ENCODE assay signal across 8 cellular contexts in genomic region chr9:122159026-122159924, GRCh38. TPM values are rescaled to one million over a fixed set of nuclear protein-coding genes. Genes with fewer than 3 reads are reported as not detected.
DNase-seq lines count a peak whose midpoint lies in the region; ATAC-seq and TF ChIP-seq lines count a peak whose summit lies in the region.

Gene MORN5 (plus strand): TSS chr9:122159908. CDS start chr9:122159973, 65 bp downstream.
Gene NDUFA8 (minus strand): TSS chr9:122159779. CDS start chr9:122159677, 102 bp downstream.

- peaks cover 32% of the 10 kb centered on the region for H3K79me2 ChIP-seq in Loucy (ENCODE audit: insufficient read depth, low read length)

- H3K9ac ChIP-seq in ES-I3 (ENCODE audit: low read depth, low read length): peak within 1 kb of the TSS; percentile 82
- peak within 1 kb of the TSS; percentile 88 for H3K9ac ChIP-seq in Loucy (ENCODE audit: low read depth, low read length, poor library complexity, severe bottlenecking)

- H3K36me3 ChIP-seq in ES-I3 (ENCODE audit: insufficient read depth, low read length): no peaks in the 10 kb centered on the region
- H3K36me3 ChIP-seq in H7 (replicated peaks; ENCODE audit: control insufficient read depth, insufficient read depth, low read length): no peaks in the 10 kb centered on the region
- no peaks in the 10 kb centered on the region for H3K36me3 ChIP-seq in Loucy (ENCODE audit: insufficient read depth, low read length)
- H3K36me3 ChIP-seq in RWPE2 (ENCODE audit: low read depth): peaks cover 27% of the 10 kb centered on the region

- no peaks in the 10 kb centered on the region for H3F3A ChIP-seq in Loucy (ENCODE audit: low read depth)

- H3K27ac Mint-ChIP-seq in natural killer cell treated with Interleukin-12 subunit alpha and Interleukin-12 subunit beta and Interleukin-15 and Interleukin-18, amount 100 ng/mL, for 72 hours: peak within 1 kb of the TSS; percentile 79 to 91

- H3K9me2 ChIP-seq in Loucy (replicated peaks; ENCODE audit: low read depth, low read length): no peaks in the 10 kb centered on the region

- H3K27me3 Mint-ChIP-seq in natural killer cell treated with Interleukin-12 subunit alpha and Interleukin-12 subunit beta and Interleukin-15 and Interleukin-18, amount 100 ng/mL, for 72 hours: peaks cover 17 to 20% of the 10 kb centered on the region in 2 donors

- no peaks in the 10 kb centered on the region for H3K9me3 Mint-ChIP-seq in natural killer cell treated with Interleukin-12 subunit alpha and Interleukin-12 subunit beta and Interleukin-15 and Interleukin-18, amount 100 ng/mL, for 72 hours

- H3K36me3 Mint-ChIP-seq in natural killer cell treated with Interleukin-12 subunit alpha and Interleukin-12 subunit beta and Interleukin-15 and Interleukin-18, amount 100 ng/mL, for 72 hours: peaks cover 4% of the 10 kb centered on the region

- no peaks in the 10 kb centered on the region for H3K9me3 ChIP-seq in ES-I3 (ENCODE audit: control insufficient read depth, insufficient read depth, low read length)
- H3K9me3 ChIP-seq in Loucy (ENCODE audit: insufficient read depth, low read depth, low read length): 0 out of 2 replicates have a peak, but pooled peaks cover 5% of the 10 kb centered on the region
- no peaks in the 10 kb centered on the region for H3K9me3 ChIP-seq in RWPE2 (ENCODE audit: severe bottlenecking)

- peak within 1 kb of the TSS; percentile 80 for H3K4me2 ChIP-seq in Loucy (ENCODE audit: low read depth, low read length, poor library complexity, severe bottlenecking)

- H3K4me3 ChIP-seq in H7 (ENCODE audit: insufficient read depth, low read depth, low read length) (peak within 1 kb of the TSS; percentile 99), Loucy (ENCODE audit: low read length, poor library complexity, severe bottlenecking) (peak within 1 kb of the TSS; percentile 84), RWPE2 (ENCODE audit: severe bottlenecking) (peak within 1 kb of the TSS; percentile 92), fibroblast of the aortic adventitia (ENCODE audit: low read depth, low read length) (peak within 1 kb of the TSS; percentile 96)

- H2AFZ ChIP-seq in Loucy (ENCODE audit: low read length): peak within 1 kb of the TSS; percentile 61

- H3K27ac ChIP-seq in RWPE2 (ENCODE audit: poor library complexity, severe bottlenecking): peak within 1 kb of the TSS; percentile 13

- no peaks in the 10 kb centered on the region for H3K27me3 ChIP-seq in H7 (ENCODE audit: control insufficient read depth, insufficient read depth, low read length)
- H3K27me3 ChIP-seq in Loucy (ENCODE audit: insufficient read depth, low read length, poor library complexity, severe bottlenecking): no peaks in the 10 kb centered on the region
- no peaks in the 10 kb centered on the region for H3K27me3 ChIP-seq in RWPE2 (ENCODE audit: insufficient read depth, poor library complexity, severe bottlenecking)

- H3K4me1 ChIP-seq in ES-I3 (ENCODE audit: insufficient read depth, low read length) (no peaks in the 10 kb centered on the region), Loucy (ENCODE audit: insufficient read depth, low read length, poor library complexity, severe bottlenecking) (peaks cover 20% of the 10 kb centered on the region), RWPE2 (ENCODE audit: insufficient read depth, poor library complexity, severe bottlenecking) (peaks cover 11% of the 10 kb centered on the region)

- ATAC-seq in RWPE2 (ENCODE audit: low read depth): peak; percentile 93
- peak; percentile 97 to 98 for ATAC-seq in natural killer cell treated with Interleukin-12 subunit alpha and Interleukin-12 subunit beta and Interleukin-15 and Interleukin-18, amount 100 ng/mL, for 72 hours

- peak within 1 kb of the TSS; percentile 95 for H3K4me3 Mint-ChIP-seq in natural killer cell treated with Interleukin-12 subunit alpha and Interleukin-12 subunit beta and Interleukin-15 and Interleukin-18, amount 100 ng/mL, for 72 hours

- TF ChIP-seq CTCF in Loucy (conservative IDR thresholded peaks at IDR 0.05; ENCODE audit: low read length): no peak; the same call in 1 of the 2 replicates
- no peak for TF ChIP-seq CTCF in RWPE2 (IDR thresholded peaks at IDR 0.05; ENCODE audit: poor library complexity, severe bottlenecking)
- peak; percentile 41 for TF ChIP-seq CTCF in fibroblast of the aortic adventitia (IDR thresholded peaks at IDR 0.05; ENCODE audit: insufficient read depth, low read length)

- peak; percentile 98 for DNase-seq in H7
- peak; percentile 97 for DNase-seq in RWPE2 (ENCODE audit: low spot score)
- DNase-seq in activated effector memory CD4-positive, alpha-beta T cell treated with Interleukin-2 at 50 U/mL for 16 hours: peak; percentile 91
- peak; percentile 95 for DNase-seq in fibroblast of the aortic adventitia (ENCODE audit: low read depth)
- DNase-seq in natural killer cell treated with Interleukin-12 subunit alpha and Interleukin-12 subunit beta and Interleukin-15 and Interleukin-18, amount 100 ng/mL, for 72 hours (ENCODE audit: low spot score): peak; percentile 96
- peak; percentile 94 for DNase-seq in stimulated activated naive CD4-positive, alpha-beta T cell treated with Interleukin-2 at 50 U/mL for 16 hours (lab: John Stamatoyannopoulos, UW)

- H3K4me1 Mint-ChIP-seq in natural killer cell treated with Interleukin-12 subunit alpha and Interleukin-12 subunit beta and Interleukin-15 and Interleukin-18, amount 100 ng/mL, for 72 hours (ENCODE audit: low read depth in 2 of 2): peaks cover 30 to 31% of the 10 kb centered on the region in 2 donors

- H4K20me1 ChIP-seq in Loucy (ENCODE audit: insufficient read depth, low read length, poor library complexity, severe bottlenecking): peaks cover 11% of the 10 kb centered on the region

RNA-seq across cellular contexts. Expression of gene MORN5, which starts in this region (rescaled TPM):
- total RNA-seq in H7 (2014; rRNA removed; shearing (Covaris generic)): not detected in 2 replicates
- not detected in 2 replicates for total RNA-seq in fibroblast of the aortic adventitia (ENCODE audit: low replicate concordance)
- total RNA-seq in natural killer cell treated with Interleukin-12 subunit alpha and Interleukin-12 subunit beta and Interleukin-15 and Interleukin-18, amount 100 ng/mL, for 72 hours: not detected

RNA-seq across cellular contexts. Expression of gene NDUFA8, which starts in this region (rescaled TPM):
- 43.9 and 47.2 TPM in 2 replicates for total RNA-seq in H7 (2014; rRNA removed; shearing (Covaris generic))
- total RNA-seq in fibroblast of the aortic adventitia (ENCODE audit: low replicate concordance): 23.5 and 25.2 TPM in 2 replicates
- 10 to 100 TPM; 36.5 to 45.6 TPM for total RNA-seq in natural killer cell treated with Interleukin-12 subunit alpha and Interleukin-12 subunit beta and Interleukin-15 and Interleukin-18, amount 100 ng/mL, for 72 hours

Comparison
In these comparisons a context has a peak if more than half of its experiments do, and no peak if none do; other contexts are left out.
1. Peak in every context shown above with its lines: DNase-seq, ATAC-seq, H3K4me3 ChIP-seq and H3K27ac ChIP-seq.